Comparison of ENCODE assay signal across 20 cellular contexts in the genomic region with DNA sequence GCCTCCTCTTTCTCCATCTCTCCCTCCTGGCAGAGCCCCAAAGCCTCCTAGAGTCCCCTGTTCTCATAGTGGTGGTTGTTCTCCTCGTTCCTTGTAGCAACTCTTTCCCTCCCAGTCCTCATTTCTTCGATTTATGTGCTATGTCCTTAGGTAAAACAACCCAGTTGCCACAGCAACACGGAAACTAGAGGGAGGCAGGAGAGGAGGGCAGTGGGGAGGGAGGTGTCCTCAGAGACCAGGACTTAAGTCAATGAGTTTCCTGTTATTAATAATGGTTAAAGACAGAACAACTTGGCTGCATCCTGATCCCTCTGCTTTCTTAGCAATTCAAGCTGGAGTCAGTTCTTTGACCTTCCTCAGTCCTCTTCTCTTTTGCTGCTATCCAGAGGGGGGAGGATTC.
"Had no signal": no experiment of that assay in that cellular context is flagged by ENCODE, and none has a peak within 500 bp of the region (broad histone marks: within the 10 kb centered on the region; RNA-seq: fewer than 3 reads in every experiment).

No MANE protein-coding gene starts in this region.

- H3K27ac ChIP-seq: colonic mucosa, hepatocyte, pancreas, tibial artery, upper lobe of left lung, vagina had no signal

- H3K4me3 ChIP-seq: colonic mucosa, hepatocyte, pancreas, tibial artery, upper lobe of left lung, vagina had no signal

- H3K4me2 ChIP-seq: hepatocyte had no signal

- H3K4me1 ChIP-seq: colonic mucosa, pancreas, vagina had no signal

- H3K27me3 ChIP-seq: colonic mucosa, hepatocyte, pancreas, tibial artery, upper lobe of left lung, vagina had no signal

- H3K9me3 ChIP-seq: colonic mucosa, pancreas, tibial artery, upper lobe of left lung, vagina had no signal

- DNase-seq: colonic mucosa; effector CD4-positive, alpha-beta T cell; endodermal cell; foreskin melanocyte; head of caudate nucleus; kidney; left cardiac atrium; left ventricle myocardium superior; mammary epithelial cell; midbrain; occipital lobe; pancreas; right cardiac atrium; small intestine; stimulated activated CD4-positive, alpha-beta T cell treated with anti-CD3 and anti-CD28 coated beads, Interleukin-12 subunit alpha, Interleukin-12 subunit beta, amount 100 ng/mL, for 4 hours; stimulated activated naive CD4-positive, alpha-beta T cell; tibial artery had no signal
